Comparison of ENCODE assay signal across 18 cellular contexts in the genomic region with DNA sequence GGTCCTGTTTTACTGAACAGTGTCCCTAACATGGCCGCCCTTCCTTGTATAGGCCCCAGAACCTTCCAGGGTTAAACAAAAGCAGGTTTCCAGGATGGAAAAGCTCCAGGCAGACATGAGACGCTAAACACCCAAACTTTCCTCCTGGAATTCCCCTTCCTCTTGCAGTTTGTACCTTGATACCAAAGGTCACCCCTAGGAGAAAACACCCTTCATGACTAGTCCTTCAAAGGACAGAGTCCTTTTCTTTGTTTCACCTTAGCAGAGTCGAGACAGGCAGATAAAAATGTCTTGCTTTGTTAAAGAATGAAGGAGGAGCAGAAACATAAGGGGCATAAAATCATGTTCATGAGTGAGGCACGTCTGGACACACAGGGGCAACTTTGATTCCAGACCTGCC.
A peak's percentile ranks its signal among the peaks of the same experiment; 100 is the strongest.
DNase-seq lines count a peak whose midpoint lies in the region.
"Had no signal": no experiment of that assay in that cellular context is flagged by ENCODE, and none has a peak within 500 bp of the region (broad histone marks: within the 10 kb centered on the region; RNA-seq: fewer than 3 reads in every experiment).

No MANE protein-coding gene starts in this region.

- H3K36me3 ChIP-seq in iPS-20b (ENCODE audit: insufficient read depth, low read depth, low read length), result no peaks in the 10 kb centered on the region
- H3K36me3 ChIP-seq: SJCRH30 had no signal

- H3K27ac Mint-ChIP-seq in activated naive CD4-positive, alpha-beta T cell treated with anti-CD3 and anti-CD28 coated beads, Interleukin-2, amount 50 U/mL, for 24 hours, result peak overlapping the region; percentile 72
- H3K27ac Mint-ChIP-seq: activated CD8-positive, alpha-beta T cell treated with anti-CD3 and anti-CD28 coated beads for 36 hours; dendritic cell treated with granulocyte-macrophage colony-stimulating factor and Interleukin-4, amounts not matched to agents 40 ng/mL and 50 ng/mL, for 4 days had no signal

- no peaks in the 10 kb centered on the region for H3K27me3 Mint-ChIP-seq in activated naive CD4-positive, alpha-beta T cell treated with anti-CD3 and anti-CD28 coated beads, Interleukin-2, amount 50 U/mL, for 24 hours
- H3K27me3 Mint-ChIP-seq: activated CD8-positive, alpha-beta T cell treated with anti-CD3 and anti-CD28 coated beads for 36 hours had no signal

- no peak overlapping the region for H3K4me3 ChIP-seq in iPS-20b (ENCODE audit: low read length)
- H3K4me3 ChIP-seq: SJCRH30 had no signal

- H3K9me3 Mint-ChIP-seq in activated naive CD4-positive, alpha-beta T cell treated with anti-CD3 and anti-CD28 coated beads, Interleukin-2, amount 50 U/mL, for 24 hours, result no peaks in the 10 kb centered on the region
- H3K9me3 Mint-ChIP-seq: activated CD8-positive, alpha-beta T cell treated with anti-CD3 and anti-CD28 coated beads for 36 hours; dendritic cell treated with granulocyte-macrophage colony-stimulating factor and Interleukin-4, amounts not matched to agents 40 ng/mL and 50 ng/mL, for 4 days had no signal

- H3K27ac ChIP-seq in iPS-20b (ENCODE audit: low read length), result peak overlapping the region; percentile 69
- H3K27ac ChIP-seq: SJCRH30 had no signal

- peak overlapping the region; percentile 48; the same call in 1 of the 2 replicates for H3K9ac ChIP-seq in iPS-20b (ENCODE audit: low read depth, low read length)

- no peaks in the 10 kb centered on the region for H3K27me3 ChIP-seq in iPS-20b (ENCODE audit: insufficient read depth, low read length)
- H3K27me3 ChIP-seq: SJCRH30 had no signal

- no peaks in the 10 kb centered on the region for H3K9me3 ChIP-seq in iPS-20b (ENCODE audit: insufficient read depth, low read depth, low read length)
- H3K9me3 ChIP-seq: SJCRH30 had no signal

- in situ Hi-C loops in ACHN (cut with HindIII; ENCODE audit: low pct_ligation_motif_present, low pct_unique_long_range_greater_than_20kb, low sequenced_read_pairs), result no loop called here

- no peak overlapping the region for H3K4me3 Mint-ChIP-seq in activated naive CD4-positive, alpha-beta T cell treated with anti-CD3 and anti-CD28 coated beads, Interleukin-2, amount 50 U/mL, for 24 hours
- H3K4me3 Mint-ChIP-seq: activated CD8-positive, alpha-beta T cell treated with anti-CD3 and anti-CD28 coated beads for 36 hours; dendritic cell treated with granulocyte-macrophage colony-stimulating factor and Interleukin-4, amounts not matched to agents 40 ng/mL and 50 ng/mL, for 4 days had no signal

- H3K36me3 Mint-ChIP-seq in activated naive CD4-positive, alpha-beta T cell treated with anti-CD3 and anti-CD28 coated beads, Interleukin-2, amount 50 U/mL, for 24 hours, result no peaks in the 10 kb centered on the region

- H3K4me1 ChIP-seq in iPS-20b (ENCODE audit: insufficient read depth, low read length), result peaks cover 28% of the 10 kb centered on the region

- peaks cover 35% of the 10 kb centered on the region for H3K4me1 Mint-ChIP-seq in activated naive CD4-positive, alpha-beta T cell treated with anti-CD3 and anti-CD28 coated beads, Interleukin-2, amount 50 U/mL, for 24 hours

- DNase-seq in activated naive CD4-positive, alpha-beta T cell treated with anti-CD3 and anti-CD28 coated beads, Interleukin-2, amount 50 U/mL, for 16 hours, result no peak
- peak; percentile 37 for DNase-seq in NCI-H69 (lab: John Stamatoyannopoulos, UW)
- no peak for DNase-seq in Kasumi-1 (lab: John Stamatoyannopoulos, UW)
- no peak for DNase-seq in ACHN
- DNase-seq in NCI-H1694 (lab: John Stamatoyannopoulos, UW), result no peak
- DNase-seq in NCI-H82 treated with DMSO at 0.1 percent for 48 hours (lab: John Stamatoyannopoulos, UW; ENCODE audit: unreplicated experiment), result no peak
- DNase-seq: activated CD4-positive, CD25-positive, alpha-beta regulatory T cell; activated T-cell treated with anti-CD3 and anti-CD28 coated beads, Interleukin-2, amount 50 U/mL, for 1 hour; C1 segment of cervical spinal cord; head of caudate nucleus; NCI-H1048; NCI-H2029 treated with DMSO at 0.1 percent for 48 hours; substantia nigra had no signal
